Comparison of ENCODE assay signal across 10 cellular contexts in genomic region chr14:46048127-46048526, GRCh38.
DNase-seq lines count a peak whose midpoint lies in the region; ATAC-seq and TF ChIP-seq lines count a peak whose summit lies in the region.
"Had no signal": no experiment of that assay in that cellular context is flagged by ENCODE, and none has a peak within 500 bp of the region (broad histone marks: within the 10 kb centered on the region; RNA-seq: fewer than 3 reads in every experiment).

No MANE protein-coding gene starts in this region.

- H3K4me3 Mint-ChIP-seq in activated T-helper 2 cell treated with anti-CD3 and anti-CD28 coated beads, Interferon-gamma antibody, Interleukin-2, Interleukin-4, amounts not matched to agents 10 μg/mL and 5 μg/mL and 100 μg/mL, durations not matched to agents 14 hours and 24 hours and 36 hours (ENCODE audit: low read depth), result no peak overlapping the region
- H3K4me3 Mint-ChIP-seq: CD4-positive, alpha-beta memory T cell; mesothelial cell of epicardium had no signal

- no peak for ATAC-seq in GM19452 (IDR thresholded peaks at IDR 0.05; ENCODE audit: unreplicated experiment)

- TF ChIP-seq CTCF in retinal pigment epithelial cell (conservative IDR thresholded peaks at IDR 0.05; ENCODE audit: low read depth, low read length) (peak; percentile 44), coronary artery (IDR thresholded peaks at IDR 0.05) (no peak)

- peaks cover 50% of the 10 kb centered on the region for H3K9me3 Mint-ChIP-seq in activated T-helper 2 cell treated with anti-CD3 and anti-CD28 coated beads, Interferon-gamma antibody, Interleukin-2, Interleukin-4, amounts not matched to agents 10 μg/mL and 5 μg/mL and 100 μg/mL, durations not matched to agents 14 hours and 24 hours and 36 hours
- H3K9me3 Mint-ChIP-seq: mesothelial cell of epicardium had no signal

- no peak overlapping the region for H3K27ac ChIP-seq in coronary artery

- no peaks in the 10 kb centered on the region for H3K4me1 Mint-ChIP-seq in activated T-helper 2 cell treated with anti-CD3 and anti-CD28 coated beads, Interferon-gamma antibody, Interleukin-2, Interleukin-4, amounts not matched to agents 10 μg/mL and 5 μg/mL and 100 μg/mL, durations not matched to agents 14 hours and 24 hours and 36 hours (ENCODE audit: low read depth)
- H3K4me1 Mint-ChIP-seq: CD4-positive, alpha-beta memory T cell; mesothelial cell of epicardium had no signal

- DNase-seq in SHP77 (lab: John Stamatoyannopoulos, UW) (peak; percentile 33 to 50), SHP77 treated with DMSO at 0.1 percent for 48 hours (lab: John Stamatoyannopoulos, UW) (no peak), NAMALWA (ENCODE audit: low spot score) (peak; percentile 8), T47D (ENCODE audit: low read depth in 1 of 2, low spot score in 1 of 2) (peak; percentile 32 to 90), retinal pigment epithelial cell (ENCODE audit: low read depth) (no peak), coronary artery (ENCODE audit: low spot score) (no peak)
- DNase-seq in activated T-helper 2 cell treated with anti-CD3 and anti-CD28 coated beads, Interferon-gamma antibody, Interleukin-2, Interleukin-4, amounts not matched to agents 10 μg/mL and 5 μg/mL and 100 μg/mL, durations not matched to agents 14 hours and 24 hours and 36 hours (ENCODE audit: low spot score), result no peak
- DNase-seq: CD4-positive, alpha-beta memory T cell had no signal

- H3K27me3 Mint-ChIP-seq in activated T-helper 2 cell treated with anti-CD3 and anti-CD28 coated beads, Interferon-gamma antibody, Interleukin-2, Interleukin-4, amounts not matched to agents 10 μg/mL and 5 μg/mL and 100 μg/mL, durations not matched to agents 14 hours and 24 hours and 36 hours (ENCODE audit: low read depth), result no peaks in the 10 kb centered on the region
- H3K27me3 Mint-ChIP-seq: CD4-positive, alpha-beta memory T cell had no signal

- H3K4me3 ChIP-seq in retinal pigment epithelial cell (ENCODE audit: low read length) (no peak overlapping the region), coronary artery (no peak overlapping the region)

- in situ Hi-C loops in T47D (cut with HindIII; ENCODE audit: low pct_unique_long_range_greater_than_20kb, low sequenced_read_pairs), result no loop called here

- no peaks in the 10 kb centered on the region for H3K36me3 Mint-ChIP-seq in activated T-helper 2 cell treated with anti-CD3 and anti-CD28 coated beads, Interferon-gamma antibody, Interleukin-2, Interleukin-4, amounts not matched to agents 10 μg/mL and 5 μg/mL and 100 μg/mL, durations not matched to agents 14 hours and 24 hours and 36 hours (ENCODE audit: low read depth)
- H3K36me3 Mint-ChIP-seq: CD4-positive, alpha-beta memory T cell; mesothelial cell of epicardium had no signal

- H3K27ac Mint-ChIP-seq in activated T-helper 2 cell treated with anti-CD3 and anti-CD28 coated beads, Interferon-gamma antibody, Interleukin-2, Interleukin-4, amounts not matched to agents 10 μg/mL and 5 μg/mL and 100 μg/mL, durations not matched to agents 14 hours and 24 hours and 36 hours, result no peak overlapping the region
- H3K27ac Mint-ChIP-seq: CD4-positive, alpha-beta memory T cell; mesothelial cell of epicardium had no signal

- intact Hi-C loops in activated T-helper 2 cell treated with anti-CD3 and anti-CD28 coated beads, Interferon-gamma antibody, Interleukin-2, Interleukin-4, amounts not matched to agents 10 μg/mL and 5 μg/mL and 100 μg/mL, durations not matched to agents 14 hours and 24 hours and 36 hours (cut with micrococcal nuclease), result no loop called here

Comparison
In these comparisons a context has a peak if more than half of its experiments do, and no peak if none do; other contexts are left out.
1. DNase-seq: peak in SHP77 (2 of 2), NAMALWA (single experiment) and T47D (2 of 2); none in SHP77 treated with DMSO at 0.1 percent for 48 hours (single experiment), retinal pigment epithelial cell (single experiment), coronary artery (single experiment) and activated T-helper 2 cell treated with anti-CD3 and anti-CD28 coated beads, Interferon-gamma antibody, Interleukin-2, Interleukin-4, amounts not matched to agents 10 μg/mL and 5 μg/mL and 100 μg/mL, durations not matched to agents 14 hours and 24 hours and 36 hours (single experiment).